Comparison of ENCODE assay signal across 24 cellular contexts in the genomic region with DNA sequence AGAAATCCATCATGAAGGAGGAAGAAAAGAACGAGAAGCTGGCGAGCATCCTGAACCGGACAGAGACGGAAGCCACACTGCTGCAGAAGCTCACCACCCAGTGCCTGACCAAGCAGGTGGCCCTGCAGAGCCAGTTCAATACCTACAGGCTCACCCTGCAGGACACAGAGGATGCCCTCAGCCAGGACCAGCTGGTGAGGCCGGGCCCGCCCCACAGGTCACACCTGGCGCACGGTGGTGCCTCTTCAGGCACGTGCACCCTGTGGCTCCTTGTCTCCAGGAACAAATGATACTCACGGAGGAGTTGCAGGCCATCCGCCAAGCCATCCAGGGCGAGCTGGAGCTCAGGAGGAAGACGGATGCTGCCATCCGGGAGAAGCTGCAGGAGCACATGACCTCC.
"Had no signal": no experiment of that assay in that cellular context is flagged by ENCODE, and none has a peak within 500 bp of the region (broad histone marks: within the 10 kb centered on the region; RNA-seq: fewer than 3 reads in every experiment).

No MANE protein-coding gene starts in this region.

- H3K27ac ChIP-seq: esophagus squamous epithelium, heart right ventricle, prostate gland, right atrium auricular region, sigmoid colon, suprapubic skin, transverse colon, upper lobe of right lung, vagina had no signal

- H3K27ac Mint-ChIP-seq: effector memory CD8-positive, alpha-beta T cell; memory B cell; natural killer cell; stimulated activated memory B cell treated with anti-CD40 and anti-IgM and Interleukin-4, amounts not matched to agents 10 μg/mL and 1 μg/mL and 100 μg/mL, for 72 hours; stimulated activated naive CD8-positive, alpha-beta T cell treated with anti-CD3 and anti-CD28 coated beads, Interleukin-15, Interleukin-2, amounts not matched to agents 100 ng/mL and 50 ng/mL, for 24 hours had no signal

- ATAC-seq: effector memory CD8-positive, alpha-beta T cell; natural killer cell; stimulated activated memory B cell treated with anti-CD40 and anti-IgM and Interleukin-4, amounts not matched to agents 10 μg/mL and 1 μg/mL and 100 μg/mL, for 72 hours had no signal

- H3K4me3 Mint-ChIP-seq: effector memory CD8-positive, alpha-beta T cell; memory B cell; natural killer cell; neural crest cell; stimulated activated memory B cell treated with anti-CD40 and anti-IgM and Interleukin-4, amounts not matched to agents 10 μg/mL and 1 μg/mL and 100 μg/mL, for 72 hours; stimulated activated naive CD8-positive, alpha-beta T cell treated with anti-CD3 and anti-CD28 coated beads, Interleukin-15, Interleukin-2, amounts not matched to agents 100 ng/mL and 50 ng/mL, for 24 hours had no signal

- DNase-seq: cortex of kidney; effector memory CD8-positive, alpha-beta T cell; erythroblast; esophagus squamous epithelium; foreskin melanocyte; glutamatergic neuron; heart right ventricle; hippocampal formation; islet precursor cell; kidney glomerular epithelial cell; natural killer cell; sigmoid colon; stimulated activated CD4-positive, alpha-beta T cell treated with anti-CD3 and anti-CD28 coated beads, Interleukin-4, amount 100 ng/mL, for 4 hours; transverse colon; upper lobe of right lung had no signal

- H3K4me1 ChIP-seq: prostate gland, vagina had no signal

- H3K36me3 Mint-ChIP-seq: memory B cell; natural killer cell; stimulated activated memory B cell treated with anti-CD40 and anti-IgM and Interleukin-4, amounts not matched to agents 10 μg/mL and 1 μg/mL and 100 μg/mL, for 72 hours had no signal

- H3K27me3 ChIP-seq: esophagus squamous epithelium, heart right ventricle, right atrium auricular region, sigmoid colon, suprapubic skin, transverse colon, upper lobe of right lung, vagina had no signal

- H3K9me3 Mint-ChIP-seq: effector memory CD8-positive, alpha-beta T cell; memory B cell; natural killer cell; neural crest cell; stimulated activated memory B cell treated with anti-CD40 and anti-IgM and Interleukin-4, amounts not matched to agents 10 μg/mL and 1 μg/mL and 100 μg/mL, for 72 hours; stimulated activated naive CD8-positive, alpha-beta T cell treated with anti-CD3 and anti-CD28 coated beads, Interleukin-15, Interleukin-2, amounts not matched to agents 100 ng/mL and 50 ng/mL, for 24 hours had no signal

- H3K36me3 ChIP-seq: esophagus squamous epithelium, heart right ventricle, prostate gland, right atrium auricular region, sigmoid colon, suprapubic skin, transverse colon, upper lobe of right lung, vagina had no signal

- H3K9me3 ChIP-seq: esophagus squamous epithelium, heart right ventricle, prostate gland, right atrium auricular region, sigmoid colon, suprapubic skin, transverse colon, upper lobe of right lung, vagina had no signal

- H3K4me3 ChIP-seq: heart right ventricle, lung, prostate gland, right atrium auricular region, sigmoid colon, transverse colon, upper lobe of right lung, vagina had no signal
